ENCODE assay signal across 18 cellular contexts in genomic region chr10:132199268-132199853, GRCh38.
"Had no signal": no experiment of that assay in that cellular context is flagged by ENCODE, and none has a peak within 500 bp of the region (broad histone marks: within the 10 kb centered on the region; RNA-seq: fewer than 3 reads in every experiment).

No MANE protein-coding gene starts in this region.

- H3K9me3 Mint-ChIP-seq: naive B cell; nephron; stimulated activated naive B cell treated with anti-CD40 and anti-IgM and Interleukin-4, amounts not matched to agents 10 μg/mL and 1 μg/mL and 100 μg/mL, for 72 hours; stimulated activated naive CD8-positive, alpha-beta T cell treated with anti-CD3 and anti-CD28 coated beads, Interleukin-15, amount 100 ng/mL, for 72 hours had no signal

- H3K27ac Mint-ChIP-seq: naive B cell; nephron; stimulated activated naive B cell treated with anti-CD40 and anti-IgM and Interleukin-4, amounts not matched to agents 10 μg/mL and 1 μg/mL and 100 μg/mL, for 72 hours; stimulated activated naive CD8-positive, alpha-beta T cell treated with anti-CD3 and anti-CD28 coated beads, Interleukin-15, amount 100 ng/mL, for 72 hours had no signal

- H3K9me3 ChIP-seq: colonic mucosa, esophagus squamous epithelium, left ventricle myocardium inferior, testis, tibial nerve had no signal

- H2AFZ ChIP-seq: hepatocyte had no signal

- H3K27me3 ChIP-seq: colonic mucosa, hepatocyte, testis, tibial nerve had no signal

- H3K36me3 ChIP-seq: colonic mucosa, esophagus squamous epithelium, tibial nerve had no signal

- H3K79me2 ChIP-seq: hepatocyte had no signal

- H3K27ac ChIP-seq: colonic mucosa, esophagus squamous epithelium, hepatocyte, left ventricle myocardium inferior, testis, tibial nerve had no signal

- H3K4me1 Mint-ChIP-seq: naive B cell; nephron; stimulated activated naive B cell treated with anti-CD40 and anti-IgM and Interleukin-4, amounts not matched to agents 10 μg/mL and 1 μg/mL and 100 μg/mL, for 72 hours; stimulated activated naive CD8-positive, alpha-beta T cell treated with anti-CD3 and anti-CD28 coated beads, Interleukin-15, amount 100 ng/mL, for 72 hours had no signal

- H3K4me3 Mint-ChIP-seq: naive B cell; nephron; stimulated activated naive B cell treated with anti-CD40 and anti-IgM and Interleukin-4, amounts not matched to agents 10 μg/mL and 1 μg/mL and 100 μg/mL, for 72 hours; stimulated activated naive CD8-positive, alpha-beta T cell treated with anti-CD3 and anti-CD28 coated beads, Interleukin-15, amount 100 ng/mL, for 72 hours had no signal

- H3K4me2 ChIP-seq: hepatocyte had no signal

- H3K36me3 Mint-ChIP-seq: naive B cell; stimulated activated naive B cell treated with anti-CD40 and anti-IgM and Interleukin-4, amounts not matched to agents 10 μg/mL and 1 μg/mL and 100 μg/mL, for 72 hours had no signal

- DNase-seq: colonic mucosa; dermis blood vessel endothelial cell; esophagus squamous epithelium; foreskin fibroblast; head of caudate nucleus; left cardiac atrium; left ventricle myocardium inferior; mesendoderm; naive B cell; stimulated activated CD4-positive, alpha-beta T cell treated with anti-CD3 and anti-CD28 coated beads, Interleukin-2, amount 100 ng/mL, for 24 hours; stimulated activated CD4-positive, alpha-beta T cell treated with anti-CD3 and anti-CD28 coated beads, Interleukin-4, amount 100 ng/mL, for 4 hours; stimulated activated naive B cell treated with anti-CD40 and anti-IgM and Interleukin-4, amounts not matched to agents 10 μg/mL and 1 μg/mL and 100 μg/mL, for 72 hours; stimulated activated naive CD8-positive, alpha-beta T cell treated with anti-CD3 and anti-CD28 coated beads, Interleukin-15, amount 100 ng/mL, for 72 hours; testis had no signal

- H3K4me1 ChIP-seq: colonic mucosa, esophagus squamous epithelium, left ventricle myocardium inferior, testis, tibial nerve had no signal

- ATAC-seq: left cardiac atrium; sciatic nerve; stimulated activated naive B cell treated with anti-CD40 and anti-IgM and Interleukin-4, amounts not matched to agents 10 μg/mL and 1 μg/mL and 100 μg/mL, for 72 hours; stimulated activated naive CD8-positive, alpha-beta T cell treated with anti-CD3 and anti-CD28 coated beads, Interleukin-15, amount 100 ng/mL, for 72 hours had no signal

- H3K4me3 ChIP-seq: colonic mucosa, esophagus squamous epithelium, hepatocyte, left ventricle myocardium inferior, testis, tibial nerve had no signal
